ENCODE assay signal across 27 cellular contexts in genomic region chr5:33460210-33460609, GRCh38. TPM values are rescaled to one million over a fixed set of nuclear protein-coding genes. Genes with fewer than 3 reads are reported as not detected.
DNase-seq lines count a peak whose midpoint lies in the region; ATAC-seq, FAIRE-seq and TF ChIP-seq lines count a peak whose summit lies in the region.
"Had no signal": no experiment of that assay in that cellular context is flagged by ENCODE, and none has a peak within 500 bp of the region (broad histone marks: within the 10 kb centered on the region; RNA-seq: fewer than 3 reads in every experiment).

No MANE protein-coding gene starts in this region.

- in situ Hi-C loops in IMR-90 (cut with MboI; ENCODE audit: low sequenced_read_pairs): no loop called here
- in situ Hi-C loops in K562 (cut with MboI): loop anchor here (25.0 kb wide), 2 partner anchors 727 to 1452 kb away; partner anchors contain the start of genes BRIX1 and RAD1

- H2BK120ac ChIP-seq in IMR-90 (ENCODE audit: low read depth, low read length): no peak overlapping the region

- no peak overlapping the region for H3K9ac ChIP-seq in IMR-90 (ENCODE audit: low read depth, low read length)
- H3K9ac ChIP-seq in K562 (ENCODE audit: insufficient read depth in 1 of 2, low read depth in 2 of 2, low read length in 2 of 2): no peak overlapping the region
- H3K9ac ChIP-seq: BLaER1 treated with 17β-estradiol and CSF1 and Interleukin-3, amounts not matched to agents 10 nM and 100 nM had no signal

- no peaks in the 10 kb centered on the region for H3K9me3 Mint-ChIP-seq in activated naive CD4-positive, alpha-beta T cell treated with anti-CD3 and anti-CD28 coated beads for 36 hours
- H3K9me3 Mint-ChIP-seq in progenitor cell of endocrine pancreas (ENCODE audit: low read depth): no peaks in the 10 kb centered on the region
- H3K9me3 Mint-ChIP-seq: brain; effector memory CD8-positive, alpha-beta T cell; memory B cell; T-helper 2 cell treated with Interferon-gamma antibody and Interleukin-4, amounts not matched to agents 5 μg/mL and 100 μg/mL, for 36 hours had no signal

- H3K27me3 ChIP-seq in IMR-90 (ENCODE audit: control insufficient read depth, insufficient read depth, low read length) (no peaks in the 10 kb centered on the region), K562 (ENCODE audit: control insufficient read depth in 2 of 2, insufficient read depth in 2 of 2, low read length in 2 of 2) (no peaks in the 10 kb centered on the region)
- H3K27me3 ChIP-seq: BLaER1 treated with 17β-estradiol and CSF1 and Interleukin-3, amounts not matched to agents 10 nM and 100 nM; right atrium auricular region; vagina had no signal

- no peak overlapping the region for H3K18ac ChIP-seq in IMR-90 (ENCODE audit: low read depth, low read length)

- ATAC-seq in IMR-90 (ENCODE audit: low read depth) (no peak), K562 (peak; percentile 67), GM21367 (IDR thresholded peaks at IDR 0.05; ENCODE audit: unreplicated experiment) (no peak)
- ATAC-seq: effector memory CD8-positive, alpha-beta T cell had no signal

- H3K36me3 ChIP-seq in IMR-90 (ENCODE audit: control insufficient read depth, insufficient read depth, low read length) (peaks cover 67% of the 10 kb centered on the region), K562 (ENCODE audit: control insufficient read depth, insufficient read depth, low read length) (peaks cover 97% of the 10 kb centered on the region)

- TF ChIP-seq POLR2A in IMR-90 (IDR thresholded peaks at IDR 0.05; ENCODE audit: low read depth, low read length): no peak
- TF ChIP-seq POLR2A in K562 (conservative IDR thresholded peaks at IDR 0.05): no peak; the same call in 1 of the 2 replicates

- no peaks in the 10 kb centered on the region; the same call in 1 of the 2 replicates for H4K20me1 ChIP-seq in IMR-90 (ENCODE audit: insufficient read depth, low read length)
- no peaks in the 10 kb centered on the region for H4K20me1 ChIP-seq in K562 (replicated peaks; ENCODE audit: control insufficient read depth, insufficient read depth, low read length)

- POLR2A ChIA-PET in IMR-90 (lab: Charles Lee; ENCODE audit: unreplicated experiment) (no interaction called here), K562 (lab: Yijun Ruan, JAX) (interaction anchor here (0.6 to 6.7 kb wide), 6 partner anchors 8 to 1530 kb away, joined by 4 to 52 read pairs (median 8); partner anchors contain the start of gene TARS1)

- no peak overlapping the region for H3K23ac ChIP-seq in IMR-90 (ENCODE audit: low read depth, low read length)

- no peaks in the 10 kb centered on the region for H3K4me1 Mint-ChIP-seq in activated naive CD4-positive, alpha-beta T cell treated with anti-CD3 and anti-CD28 coated beads for 36 hours (ENCODE audit: low read depth)
- no peaks in the 10 kb centered on the region for H3K4me1 Mint-ChIP-seq in progenitor cell of endocrine pancreas (ENCODE audit: low read depth)
- H3K4me1 Mint-ChIP-seq: brain, memory B cell had no signal

- BruUV-seq in IMR-90 (replicated peaks; lab: Mats Ljungman, UMichigan): no TSS peak
- TSS peak; percentile 1 for BruUV-seq in K562 (replicated peaks; lab: Mats Ljungman, UMichigan)

- WGBS in IMR-90 (ENCODE audit: extremely low coverage in 2 of 2, insufficient read length in 1 of 2), 2 experiments: 100% methylated on average over 1 of the region's 2 CpGs; no CpG with 5 or more reads in 1 of the 2 experiments
- WGBS in K562 (ENCODE audit: insufficient coverage, low coverage, missing lambda C conversion rate): 38% methylated on average over 2 of the region's 2 CpGs

- no peak overlapping the region for H3K14ac ChIP-seq in IMR-90 (replicated peaks; ENCODE audit: low read depth, low read length)

- DNase-seq in activated naive CD4-positive, alpha-beta T cell treated with anti-CD3 and anti-CD28 coated beads for 36 hours: no peak
- no peak for DNase-seq in activated naive CD4-positive, alpha-beta T cell treated with Interleukin-2 at 50 U/mL for 16 hours
- DNase-seq in IMR-90 (no peak), K562 (ENCODE audit: extremely low read depth in 1 of 4, low spot score in 3 of 4) (peak in 2 of 4 experiments; percentile 54 to 72), progenitor cell of endocrine pancreas (ENCODE audit: low spot score, unreplicated experiment) (no peak), HPDE6-E6E7 (ENCODE audit: extremely low spot score) (no peak)
- no peak for DNase-seq in activated effector memory CD4-positive, alpha-beta T cell treated with anti-CD3 and anti-CD28 coated beads, Interleukin-2, amount 50 U/mL, for 16 hours
- DNase-seq: activated T-cell treated with anti-CD3 and anti-CD28 coated beads, Interleukin-2, amount 50 U/mL, for 48 hours; effector memory CD8-positive, alpha-beta T cell; glutamatergic neuron; H7; MM.1S; NCI-H1436 treated with DMSO at 0.1 percent for 48 hours; NCI-H524 treated with DMSO at 0.1 percent for 48 hours; occipital lobe; WERI-Rb-1 had no signal

- no peak overlapping the region for H3K56ac ChIP-seq in IMR-90 (ENCODE audit: extremely low read depth, insufficient read depth, low read length)

- intact Hi-C loops in activated naive CD4-positive, alpha-beta T cell treated with anti-CD3 and anti-CD28 coated beads for 36 hours (cut with micrococcal nuclease): no loop called here
- intact Hi-C loops in IMR-90 (cut with micrococcal nuclease): no loop called here
- intact Hi-C loops in K562 (cut with micrococcal nuclease): no loop called here

- CTCF ChIA-PET in activated naive CD4-positive, alpha-beta T cell treated with anti-CD3 and anti-CD28 coated beads for 36 hours (lab: Charles Lee): interaction anchor here (0.7 kb wide), 1 partner anchor 9 kb away, joined by 3 read pairs; no protein-coding TSS in a partner anchor
- CTCF ChIA-PET in IMR-90 (lab: Yijun Ruan, JAX) (no interaction called here), K562 (lab: Yijun Ruan, JAX; ENCODE audit: low intra/inter-chr PET ratio) (no interaction called here)

- H3K36me3 Mint-ChIP-seq in activated naive CD4-positive, alpha-beta T cell treated with anti-CD3 and anti-CD28 coated beads for 36 hours (ENCODE audit: low read depth): peaks cover 64% of the 10 kb centered on the region
- peaks cover 36% of the 10 kb centered on the region for H3K36me3 Mint-ChIP-seq in progenitor cell of endocrine pancreas (ENCODE audit: insufficient read depth)

- peaks cover 12% of the 10 kb centered on the region; the same call in 1 of the 3 replicates for H3K79me2 ChIP-seq in K562 (ENCODE audit: control insufficient read depth, insufficient read depth, low read length)

- H2AK9ac ChIP-seq in IMR-90 (replicated peaks; ENCODE audit: low read depth, low read length, poor library complexity): no peak overlapping the region

- dilution Hi-C loops in IMR-90 (cut with HindIII; ENCODE audit: low sequenced_read_pairs, unreplicated experiment): no loop called here

- H2AK5ac ChIP-seq in IMR-90 (ENCODE audit: low read depth, low read length): no peak overlapping the region

- FAIRE-seq in K562 (lab: Jason Lieb, UNC): peak; percentile 77
- FAIRE-seq: colon, D721Med had no signal

- H3K79me1 ChIP-seq in IMR-90 (ENCODE audit: low read depth in 1 of 2, low read length in 2 of 2): peaks cover 24 to 28% of the 10 kb centered on the region in 2 experiments

- H3K27me3 Mint-ChIP-seq in activated naive CD4-positive, alpha-beta T cell treated with anti-CD3 and anti-CD28 coated beads for 36 hours (ENCODE audit: low read depth): no peaks in the 10 kb centered on the region
- no peaks in the 10 kb centered on the region for H3K27me3 Mint-ChIP-seq in progenitor cell of endocrine pancreas
- H3K27me3 Mint-ChIP-seq: brain; effector memory CD8-positive, alpha-beta T cell; memory B cell had no signal

- TF ChIP-seq RAD21 in IMR-90 (IDR thresholded peaks at IDR 0.05; ENCODE audit: low read length) (no peak), K562 (CRISPR knock-in tag; conservative IDR thresholded peaks at IDR 0.05 in 1 of 2, IDR thresholded peaks at IDR 0.05 in 1 of 2) (no peak)

- peaks cover 4% of the 10 kb centered on the region for H3K4me1 ChIP-seq in IMR-90 (ENCODE audit: control insufficient read depth, insufficient read depth, low read length)
- H3K4me1 ChIP-seq in K562 (replicated peaks in 1 of 2; ENCODE audit: control insufficient read depth in 2 of 2, insufficient read depth in 2 of 2, low read length in 2 of 2): peaks cover 0 to 9% of the 10 kb centered on the region in 2 experiments; a peak in 3 of 5 replicates
- H3K4me1 ChIP-seq: vagina had no signal

- no peak overlapping the region for H4K5ac ChIP-seq in IMR-90 (ENCODE audit: low read depth, low read length)

- H2AFZ ChIP-seq in IMR-90 (replicated peaks; ENCODE audit: low read length, poor library complexity): no peak overlapping the region
- no peak overlapping the region for H2AFZ ChIP-seq in K562 (ENCODE audit: low read depth, low read length)

- H3K27ac Mint-ChIP-seq in activated naive CD4-positive, alpha-beta T cell treated with anti-CD3 and anti-CD28 coated beads for 36 hours: peak overlapping the region; percentile 68
- H3K27ac Mint-ChIP-seq in progenitor cell of endocrine pancreas: peak overlapping the region; percentile 66
- H3K27ac Mint-ChIP-seq: effector memory CD8-positive, alpha-beta T cell; memory B cell; T-helper 2 cell treated with Interferon-gamma antibody and Interleukin-4, amounts not matched to agents 5 μg/mL and 100 μg/mL, for 36 hours had no signal

- peak; percentile 47; the same call in 1 of the 2 replicates for TF ChIP-seq EP300 in K562 (IDR thresholded peaks at IDR 0.05; ENCODE audit: low read length)

- H3K4me2 ChIP-seq in IMR-90 (ENCODE audit: low read depth, low read length) (no peak overlapping the region), K562 (ENCODE audit: insufficient read depth, low read length) (peak overlapping the region; percentile 9; the same call in 1 of the 2 replicates)
- H3K4me2 ChIP-seq: BLaER1 treated with 17β-estradiol and CSF1 and Interleukin-3, amounts not matched to agents 10 nM and 100 nM had no signal

- H4K91ac ChIP-seq in IMR-90 (ENCODE audit: insufficient read depth, low read depth, low read length): no peak overlapping the region

- no peak overlapping the region for H2BK20ac ChIP-seq in IMR-90 (ENCODE audit: low read depth, low read length)

- H2BK5ac ChIP-seq in IMR-90 (ENCODE audit: low read depth, low read length, poor library complexity, severe bottlenecking): no peak overlapping the region

- TF ChIP-seq CTCF in IMR-90 (conservative IDR thresholded peaks at IDR 0.05; ENCODE audit: low read depth, low read length): no peak
- no peak for TF ChIP-seq CTCF in K562 (IDR thresholded peaks at IDR 0.05 in 2 of 3, conservative IDR thresholded peaks at IDR 0.05 in 1 of 3; ENCODE audit: insufficient read depth in 2 of 3, low read depth in 1 of 3, low read length in 3 of 3)
- TF ChIP-seq CTCF in progenitor cell of endocrine pancreas (IDR thresholded peaks at IDR 0.05; ENCODE audit: unreplicated experiment): no peak

- no peak overlapping the region for H3K4me3 Mint-ChIP-seq in activated naive CD4-positive, alpha-beta T cell treated with anti-CD3 and anti-CD28 coated beads for 36 hours
- H3K4me3 Mint-ChIP-seq in progenitor cell of endocrine pancreas (ENCODE audit: low read depth): no peak overlapping the region
- H3K4me3 Mint-ChIP-seq: brain; effector memory CD8-positive, alpha-beta T cell; memory B cell; T-helper 2 cell treated with Interferon-gamma antibody and Interleukin-4, amounts not matched to agents 5 μg/mL and 100 μg/mL, for 36 hours had no signal

- no peak overlapping the region for H3K4ac ChIP-seq in IMR-90 (ENCODE audit: low read depth, low read length)

- no peak overlapping the region for H2BK15ac ChIP-seq in IMR-90 (ENCODE audit: low read depth, low read length)

- no peak overlapping the region for H4K8ac ChIP-seq in IMR-90 (ENCODE audit: low read depth in 2 of 2, low read length in 2 of 2)

- H3K27ac ChIP-seq in IMR-90 (ENCODE audit: insufficient read depth, low read length) (no peak overlapping the region), K562 (ENCODE audit: extremely low read depth, low read depth, low read length) (peak overlapping the region; percentile 10; the same call in 2 of the 3 replicates)
- H3K27ac ChIP-seq: HL-60, right atrium auricular region, SK-N-MC, vagina, WERI-Rb-1 had no signal

- H3K9me1 ChIP-seq in IMR-90 (ENCODE audit: insufficient read depth, low read length) (no peaks in the 10 kb centered on the region; the same call in 1 of the 2 replicates), K562 (ENCODE audit: control insufficient read depth, insufficient read depth, low read length) (no peaks in the 10 kb centered on the region)

- no peak overlapping the region for H3K4me3 ChIP-seq in IMR-90 (ENCODE audit: insufficient read depth, low read depth, low read length)
- no peak overlapping the region for H3K4me3 ChIP-seq in K562
- H3K4me3 ChIP-seq: BLaER1 treated with 17β-estradiol and CSF1 and Interleukin-3, amounts not matched to agents 10 nM and 100 nM; right atrium auricular region; SK-N-MC; vagina had no signal

- H3K9me3 ChIP-seq in IMR-90 (ENCODE audit: control insufficient read depth, insufficient read depth, low read length): no peaks in the 10 kb centered on the region
- H3K9me3 ChIP-seq in K562 (replicated peaks; ENCODE audit: control insufficient read depth, insufficient read depth, low read depth, low read length): no peaks in the 10 kb centered on the region
- H3K9me3 ChIP-seq: BLaER1 treated with 17β-estradiol and CSF1 and Interleukin-3, amounts not matched to agents 10 nM and 100 nM; right atrium auricular region; vagina had no signal

RNA-seq across cellular contexts. Expression of gene TARS1, which starts 19.4 kb away (rescaled TPM):
- total RNA-seq in activated naive CD4-positive, alpha-beta T cell treated with anti-CD3 and anti-CD28 coated beads for 36 hours: 100 to 1,000 TPM; 244 to 260 TPM
- total RNA-seq in IMR-90 (2012; rRNA removed): 175 and 219 TPM in 2 replicates
- polyA plus RNA-seq in IMR-90 (2012; rRNA removed): 68.4 and 90.8 TPM in 2 replicates
- polyA plus RNA-seq in IMR-90 (2012; cell fraction: cytosol; rRNA removed): 16.3 and 29.2 TPM in 2 replicates
- polyA plus RNA-seq in IMR-90 (2012; cell fraction: nucleus; rRNA removed; ENCODE audit: low replicate concordance): 8.5 and 62.4 TPM in 2 replicates
- total RNA-seq in K562 (2011; cell fraction: chromatin; rRNA removed; ENCODE audit: low replicate concordance): 103 and 264 TPM in 2 replicates
- total RNA-seq in K562 (2011; cell fraction: nucleolus; rRNA removed): 71.0 and 79.4 TPM in 2 replicates
- total RNA-seq in K562 (2011; cell fraction: nucleoplasm; rRNA removed): 118 and 145 TPM in 2 replicates
- total RNA-seq in K562 (2014; rRNA removed): 313 and 459 TPM in 2 replicates
- 518 and 562 TPM in 2 replicates for total RNA-seq in K562 (2014; rRNA removed; fragmentation: Illumina TruSeq; extraction: Trizol)
- 396 and 450 TPM in 2 replicates for total RNA-seq in K562 (2015; rRNA removed; fragmentation: Illumina TruSeq; extraction: Trizol)
- total RNA-seq in K562 (2021): 328 and 333 TPM in 2 replicates
- 219 and 292 TPM in 2 replicates for polyA plus RNA-seq in K562 (2011; rRNA removed)
- 64.6 and 107 TPM in 2 replicates for polyA plus RNA-seq in K562 (2011; cell fraction: cytosol; rRNA removed)
- 76.5 and 142 TPM in 2 replicates for polyA plus RNA-seq in K562 (2011; cell fraction: nucleus; rRNA removed)
- 257 and 341 TPM in 2 replicates for polyA plus RNA-seq in K562 (2012)
- 369 and 439 TPM in 2 replicates for polyA plus RNA-seq in K562 (2014; fragmentation: Illumina TruSeq; extraction: Trizol)
- 100 to 1,000 TPM; 263 to 497 TPM for polyA plus RNA-seq in K562 (2014; fragmentation: Nextera tagmentation; extraction: Ambion mirVana)
- 352 and 378 TPM in 2 replicates for polyA plus RNA-seq in K562 (2014; rRNA removed)
- 320 and 372 TPM in 2 replicates for polyA minus RNA-seq in K562 (2011; rRNA and poly(A)+ RNA removed)
- 125 and 132 TPM in 2 replicates for polyA minus RNA-seq in K562 (2011; cell fraction: cytosol; rRNA and poly(A)+ RNA removed)
- 48.9 and 142 TPM in 2 replicates for polyA minus RNA-seq in K562 (2011; cell fraction: nucleus; rRNA and poly(A)+ RNA removed)
- 161 and 168 TPM in 2 replicates for total RNA-seq in progenitor cell of endocrine pancreas
